In genomic region chr6:17497701-17498100, GRCh38 we compare ENCODE assay signal across 1 cellular context.
TF ChIP-seq lines count a peak whose summit lies in the region.

No MANE protein-coding gene starts in this region.

TF ChIP-seq in HEK293, 187 proteins besides CTCF, POLR2A, EP300 and RAD21 (continued from another document):
- TF ChIP-seq PRDM10 (tag by site-specific recombination; IDR thresholded peaks at IDR 0.05) (no peak), ZNF449 (tag by site-specific recombination; IDR thresholded peaks at IDR 0.05) (no peak), ZNF248 (tag by site-specific recombination; IDR thresholded peaks at IDR 0.05) (no peak), ZNF138 (tag by site-specific recombination; IDR thresholded peaks at IDR 0.05; ENCODE audit: borderline replicate concordance) (no peak), GLI2 (tag by site-specific recombination; IDR thresholded peaks at IDR 0.05; ENCODE audit: borderline replicate concordance, low read depth) (0 out of 2 replicates have a peak, but pooled peaks have one; percentile 29), ZSCAN16 (tag by site-specific recombination; IDR thresholded peaks at IDR 0.05) (0 out of 2 replicates have a peak, but pooled peaks have one; percentile 38), FEZF1 (tag by site-specific recombination; IDR thresholded peaks at IDR 0.05) (peak; percentile 75), ZNF221 (tag by site-specific recombination; IDR thresholded peaks at IDR 0.05; ENCODE audit: borderline replicate concordance) (no peak), OVOL3 (tag by site-specific recombination; IDR thresholded peaks at IDR 0.05) (peak; percentile 48; the same call in 1 of the 2 replicates), ZNF837 (tag by site-specific recombination; IDR thresholded peaks at IDR 0.05) (no peak), ZNF214 (tag by site-specific recombination; IDR thresholded peaks at IDR 0.05; ENCODE audit: borderline replicate concordance) (no peak), ZNF660 (tag by site-specific recombination; IDR thresholded peaks at IDR 0.05) (no peak), ZNF560 (tag by site-specific recombination; IDR thresholded peaks at IDR 0.05; ENCODE audit: borderline replicate concordance) (no peak), ZNF600 (tag by site-specific recombination; IDR thresholded peaks at IDR 0.05) (no peak), SP7 (tag by site-specific recombination; IDR thresholded peaks at IDR 0.05) (0 out of 2 replicates have a peak, but pooled peaks have one; percentile 15), ZNF433 (tag by site-specific recombination; IDR thresholded peaks at IDR 0.05; ENCODE audit: low read depth) (no peak), YY1 (tag by site-specific recombination; IDR thresholded peaks at IDR 0.05) (no peak), ZNF544 (tag by site-specific recombination; IDR thresholded peaks at IDR 0.05) (no peak), ZBTB10 (tag by site-specific recombination; IDR thresholded peaks at IDR 0.05) (no peak), ZNF785 (tag by site-specific recombination; IDR thresholded peaks at IDR 0.05) (no peak), ZNF677 (tag by site-specific recombination; IDR thresholded peaks at IDR 0.05) (no peak), ZNF596 (tag by site-specific recombination; IDR thresholded peaks at IDR 0.05) (0 out of 2 replicates have a peak, but pooled peaks have one; percentile 5), ZNF350 (tag by site-specific recombination; IDR thresholded peaks at IDR 0.05) (no peak), ZBTB21 (tag by site-specific recombination; IDR thresholded peaks at IDR 0.05) (no peak)
- TF ChIP-seq, protein P1, sequence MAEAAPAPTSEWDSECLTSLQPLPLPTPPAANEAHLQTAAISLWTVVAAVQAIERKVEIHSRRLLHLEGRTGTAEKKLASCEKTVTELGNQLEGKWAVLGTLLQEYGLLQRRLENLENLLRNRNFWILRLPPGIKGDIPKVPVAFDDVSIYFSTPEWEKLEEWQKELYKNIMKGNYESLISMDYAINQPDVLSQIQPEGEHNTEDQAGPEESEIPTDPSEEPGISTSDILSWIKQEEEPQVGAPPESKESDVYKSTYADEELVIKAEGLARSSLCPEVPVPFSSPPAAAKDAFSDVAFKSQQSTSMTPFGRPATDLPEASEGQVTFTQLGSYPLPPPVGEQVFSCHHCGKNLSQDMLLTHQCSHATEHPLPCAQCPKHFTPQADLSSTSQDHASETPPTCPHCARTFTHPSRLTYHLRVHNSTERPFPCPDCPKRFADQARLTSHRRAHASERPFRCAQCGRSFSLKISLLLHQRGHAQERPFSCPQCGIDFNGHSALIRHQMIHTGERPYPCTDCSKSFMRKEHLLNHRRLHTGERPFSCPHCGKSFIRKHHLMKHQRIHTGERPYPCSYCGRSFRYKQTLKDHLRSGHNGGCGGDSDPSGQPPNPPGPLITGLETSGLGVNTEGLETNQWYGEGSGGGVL (tag by site-specific recombination; IDR thresholded peaks at IDR 0.05), result no peak
- TF ChIP-seq, protein P2, sequence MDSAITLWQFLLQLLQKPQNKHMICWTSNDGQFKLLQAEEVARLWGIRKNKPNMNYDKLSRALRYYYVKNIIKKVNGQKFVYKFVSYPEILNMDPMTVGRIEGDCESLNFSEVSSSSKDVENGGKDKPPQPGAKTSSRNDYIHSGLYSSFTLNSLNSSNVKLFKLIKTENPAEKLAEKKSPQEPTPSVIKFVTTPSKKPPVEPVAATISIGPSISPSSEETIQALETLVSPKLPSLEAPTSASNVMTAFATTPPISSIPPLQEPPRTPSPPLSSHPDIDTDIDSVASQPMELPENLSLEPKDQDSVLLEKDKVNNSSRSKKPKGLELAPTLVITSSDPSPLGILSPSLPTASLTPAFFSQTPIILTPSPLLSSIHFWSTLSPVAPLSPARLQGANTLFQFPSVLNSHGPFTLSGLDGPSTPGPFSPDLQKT (IDR thresholded peaks at IDR 0.05; ENCODE audit: borderline replicate concordance, low read depth, low read length), result no peak
- TF ChIP-seq, protein P3, sequence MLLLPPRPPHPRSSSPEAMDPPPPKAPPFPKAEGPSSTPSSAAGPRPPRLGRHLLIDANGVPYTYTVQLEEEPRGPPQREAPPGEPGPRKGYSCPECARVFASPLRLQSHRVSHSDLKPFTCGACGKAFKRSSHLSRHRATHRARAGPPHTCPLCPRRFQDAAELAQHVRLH (tag by site-specific recombination; IDR thresholded peaks at IDR 0.05), result no peak
- TF ChIP-seq, protein P4, sequence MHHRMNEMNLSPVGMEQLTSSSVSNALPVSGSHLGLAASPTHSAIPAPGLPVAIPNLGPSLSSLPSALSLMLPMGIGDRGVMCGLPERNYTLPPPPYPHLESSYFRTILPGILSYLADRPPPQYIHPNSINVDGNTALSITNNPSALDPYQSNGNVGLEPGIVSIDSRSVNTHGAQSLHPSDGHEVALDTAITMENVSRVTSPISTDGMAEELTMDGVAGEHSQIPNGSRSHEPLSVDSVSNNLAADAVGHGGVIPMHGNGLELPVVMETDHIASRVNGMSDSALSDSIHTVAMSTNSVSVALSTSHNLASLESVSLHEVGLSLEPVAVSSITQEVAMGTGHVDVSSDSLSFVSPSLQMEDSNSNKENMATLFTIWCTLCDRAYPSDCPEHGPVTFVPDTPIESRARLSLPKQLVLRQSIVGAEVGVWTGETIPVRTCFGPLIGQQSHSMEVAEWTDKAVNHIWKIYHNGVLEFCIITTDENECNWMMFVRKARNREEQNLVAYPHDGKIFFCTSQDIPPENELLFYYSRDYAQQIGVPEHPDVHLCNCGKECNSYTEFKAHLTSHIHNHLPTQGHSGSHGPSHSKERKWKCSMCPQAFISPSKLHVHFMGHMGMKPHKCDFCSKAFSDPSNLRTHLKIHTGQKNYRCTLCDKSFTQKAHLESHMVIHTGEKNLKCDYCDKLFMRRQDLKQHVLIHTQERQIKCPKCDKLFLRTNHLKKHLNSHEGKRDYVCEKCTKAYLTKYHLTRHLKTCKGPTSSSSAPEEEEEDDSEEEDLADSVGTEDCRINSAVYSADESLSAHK (tag by site-specific recombination; IDR thresholded peaks at IDR 0.05), result peak; percentile 62; the same call in 1 of the 2 replicates
